Comparison of ENCODE assay signal across 8 cellular contexts in the genomic region with DNA sequence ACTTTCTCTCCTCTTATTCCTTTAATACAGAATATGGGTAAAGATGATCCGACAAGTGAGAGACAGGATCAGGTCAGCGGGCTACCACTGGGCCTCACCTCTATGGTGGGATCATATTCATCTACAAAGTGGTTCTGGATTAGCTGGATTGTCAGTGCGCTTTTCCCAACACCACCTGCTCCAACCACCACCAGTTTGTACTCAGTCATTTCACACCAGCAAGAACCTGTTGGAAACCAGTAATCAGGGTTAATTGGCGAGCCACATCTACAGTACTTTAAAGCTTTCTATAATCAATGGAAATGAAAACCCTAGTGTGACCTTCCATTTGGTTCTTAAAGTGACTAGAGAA. TPM values are rescaled to one million over a fixed set of nuclear protein-coding genes. Genes with fewer than 3 reads are reported as not detected.
DNase-seq lines count a peak whose midpoint lies in the region; ATAC-seq and TF ChIP-seq lines count a peak whose summit lies in the region.

No MANE protein-coding gene starts in this region.

- peaks cover 78% of the 10 kb centered on the region for H3K36me3 Mint-ChIP-seq in dendritic cell treated with granulocyte-macrophage colony-stimulating factor and Interleukin-4, amounts not matched to agents 40 ng/mL and 50 ng/mL, for 4 days (ENCODE audit: low read depth)
- H3K36me3 Mint-ChIP-seq in natural killer cell treated with Interleukin-12 subunit alpha and Interleukin-12 subunit beta and Interleukin-15 and Interleukin-18, amount 100 ng/mL, for 72 hours: peaks cover 42% of the 10 kb centered on the region

- H3K4me3 ChIP-seq in GM12865 (ENCODE audit: low read depth, low read length) (peak overlapping the region; percentile 100), LNCaP clone FGC (ENCODE audit: low read depth, low read length) (peak overlapping the region; percentile 93)

- TF ChIP-seq CTCF in GM12865 (IDR thresholded peaks at IDR 0.05; ENCODE audit: insufficient read depth, low read depth, low read length, missing control alignments) (no peak), LNCaP clone FGC (IDR thresholded peaks at IDR 0.05; ENCODE audit: control insufficient read depth, extremely low read depth, insufficient read depth) (no peak), GM20000 (IDR thresholded peaks at IDR 0.05; ENCODE audit: extremely low read depth, missing control alignments) (no peak)

- intact Hi-C loops in dendritic cell treated with granulocyte-macrophage colony-stimulating factor and Interleukin-4, amounts not matched to agents 40 ng/mL and 50 ng/mL, for 4 days (cut with micrococcal nuclease): loop anchor here (1.0 to 5.0 kb wide), 3 partner anchors 41 to 369 kb away; partner anchors contain the start of genes BCAS2 and CSDE1
- intact Hi-C loops in posterior cingulate gyrus (cut with DNase I): loop anchor here (1.0 to 5.0 kb wide), 3 partner anchors 41 to 904 kb away; partner anchors contain the start of genes BCAS2, CSDE1 and RSBN1

- H3K9me3 Mint-ChIP-seq in dendritic cell treated with granulocyte-macrophage colony-stimulating factor and Interleukin-4, amounts not matched to agents 40 ng/mL and 50 ng/mL, for 4 days: no peaks in the 10 kb centered on the region
- H3K9me3 Mint-ChIP-seq in natural killer cell treated with Interleukin-12 subunit alpha and Interleukin-12 subunit beta and Interleukin-15 and Interleukin-18, amount 100 ng/mL, for 72 hours: no peaks in the 10 kb centered on the region

- no peak for ATAC-seq in natural killer cell treated with Interleukin-12 subunit alpha and Interleukin-12 subunit beta and Interleukin-15 and Interleukin-18, amount 100 ng/mL, for 72 hours

- peak overlapping the region; percentile 100 for H3K27ac Mint-ChIP-seq in dendritic cell treated with granulocyte-macrophage colony-stimulating factor and Interleukin-4, amounts not matched to agents 40 ng/mL and 50 ng/mL, for 4 days
- H3K27ac Mint-ChIP-seq in natural killer cell treated with Interleukin-12 subunit alpha and Interleukin-12 subunit beta and Interleukin-15 and Interleukin-18, amount 100 ng/mL, for 72 hours: peak overlapping the region; percentile 99 to 100

- H3K4me1 Mint-ChIP-seq in dendritic cell treated with granulocyte-macrophage colony-stimulating factor and Interleukin-4, amounts not matched to agents 40 ng/mL and 50 ng/mL, for 4 days (ENCODE audit: low read depth): no peaks in the 10 kb centered on the region
- peaks cover 24 to 35% of the 10 kb centered on the region in 2 donors for H3K4me1 Mint-ChIP-seq in natural killer cell treated with Interleukin-12 subunit alpha and Interleukin-12 subunit beta and Interleukin-15 and Interleukin-18, amount 100 ng/mL, for 72 hours (ENCODE audit: low read depth in 2 of 2)

- DNase-seq in GM12865 (ENCODE audit: low read depth) (no peak), LNCaP clone FGC (ENCODE audit: low read depth) (no peak), NCI-H446 (lab: John Stamatoyannopoulos, UW) (no peak), posterior cingulate gyrus (no peak), GM20000 (ENCODE audit: low spot score) (no peak), activated gamma-delta T cell treated with Interleukin-2 at 50 U/mL for 16 hours (no peak)
- no peak for DNase-seq in natural killer cell treated with Interleukin-12 subunit alpha and Interleukin-12 subunit beta and Interleukin-15 and Interleukin-18, amount 100 ng/mL, for 72 hours (ENCODE audit: low spot score)

- H3K27me3 Mint-ChIP-seq in dendritic cell treated with granulocyte-macrophage colony-stimulating factor and Interleukin-4, amounts not matched to agents 40 ng/mL and 50 ng/mL, for 4 days: no peaks in the 10 kb centered on the region
- H3K27me3 Mint-ChIP-seq in natural killer cell treated with Interleukin-12 subunit alpha and Interleukin-12 subunit beta and Interleukin-15 and Interleukin-18, amount 100 ng/mL, for 72 hours: no peaks in the 10 kb centered on the region

- H3K4me3 Mint-ChIP-seq in dendritic cell treated with granulocyte-macrophage colony-stimulating factor and Interleukin-4, amounts not matched to agents 40 ng/mL and 50 ng/mL, for 4 days: peak overlapping the region; percentile 98
- H3K4me3 Mint-ChIP-seq in natural killer cell treated with Interleukin-12 subunit alpha and Interleukin-12 subunit beta and Interleukin-15 and Interleukin-18, amount 100 ng/mL, for 72 hours: peak overlapping the region; percentile 100

RNA-seq across cellular contexts. Expression of gene NRAS, which starts 0.6 kb away (rescaled TPM):
- 10 to 100 TPM; 51.9 to 63.2 TPM for total RNA-seq in natural killer cell treated with Interleukin-12 subunit alpha and Interleukin-12 subunit beta and Interleukin-15 and Interleukin-18, amount 100 ng/mL, for 72 hours

RNA-seq across cellular contexts. Expression of gene AMPD1, which starts 20.6 kb away (rescaled TPM):
- not detected for total RNA-seq in natural killer cell treated with Interleukin-12 subunit alpha and Interleukin-12 subunit beta and Interleukin-15 and Interleukin-18, amount 100 ng/mL, for 72 hours

RNA-seq across cellular contexts. Expression of gene CSDE1, which starts 41.9 kb away (rescaled TPM):
- total RNA-seq in natural killer cell treated with Interleukin-12 subunit alpha and Interleukin-12 subunit beta and Interleukin-15 and Interleukin-18, amount 100 ng/mL, for 72 hours: 100 to 1,000 TPM; 408 to 410 TPM

RNA-seq across cellular contexts. Expression of gene DENND2C, which starts 46.1 kb away (rescaled TPM):
- 1 to 10 TPM in 1 of 2 donors, under 1 TPM in 1; 0.81 to 1.2 TPM for total RNA-seq in natural killer cell treated with Interleukin-12 subunit alpha and Interleukin-12 subunit beta and Interleukin-15 and Interleukin-18, amount 100 ng/mL, for 72 hours
